In the genomic region with DNA sequence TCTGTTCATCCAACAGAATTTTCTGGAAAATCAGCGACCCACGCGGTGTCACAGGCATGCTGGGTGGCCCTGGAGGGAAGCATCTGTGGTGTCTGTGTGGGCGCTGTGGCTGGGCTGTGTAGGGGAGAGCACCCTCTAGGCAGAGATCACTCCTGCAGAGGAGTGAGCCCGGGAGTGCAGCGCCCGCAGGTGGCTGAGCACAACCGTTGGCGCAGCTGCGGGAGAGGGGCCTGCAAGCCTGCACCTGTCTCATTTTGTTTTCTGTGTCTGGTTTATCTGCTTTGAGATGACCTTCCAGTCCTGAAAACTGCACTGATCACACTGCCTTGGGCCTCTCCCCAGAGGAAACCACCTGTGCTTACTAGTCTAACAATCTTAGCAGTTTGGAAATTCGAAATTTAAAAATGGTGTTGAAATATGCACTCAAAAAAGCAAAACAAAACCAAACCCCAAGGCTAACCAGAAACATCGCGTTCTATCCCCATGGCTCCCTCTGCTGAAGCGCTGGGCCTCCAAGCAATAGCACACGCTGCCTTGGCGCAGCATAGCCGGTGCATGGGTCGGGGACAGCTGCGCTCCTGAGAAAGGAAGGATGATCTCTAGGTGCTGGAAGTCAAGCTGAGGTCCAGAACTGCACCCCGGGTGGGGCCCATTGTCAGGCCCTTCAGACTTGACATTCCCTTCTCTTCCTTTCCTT, we compare ENCODE assay signal across 17 cellular contexts. TPM values are rescaled to one million over a fixed set of nuclear protein-coding genes. Genes with fewer than 3 reads are reported as not detected.
DNase-seq lines count a peak whose midpoint lies in the region; ATAC-seq lines count a peak whose summit lies in the region.
"Had no signal": no experiment of that assay in that cellular context is flagged by ENCODE, and none has a peak within 500 bp of the region (broad histone marks: within the 10 kb centered on the region; RNA-seq: fewer than 3 reads in every experiment).

No MANE protein-coding gene starts in this region.

- H3K36me3 Mint-ChIP-seq in activated CD4-positive, alpha-beta T cell treated with anti-CD3 and anti-CD28 coated beads, Interleukin-2, amount 10 ng/mL, durations not matched to agents 24 days and 14 days (ENCODE audit: low read depth): no peaks in the 10 kb centered on the region
- H3K36me3 Mint-ChIP-seq in naive thymus-derived CD8-positive, alpha-beta T cell: no peaks in the 10 kb centered on the region
- H3K36me3 Mint-ChIP-seq: brain had no signal

- H3K27me3 Mint-ChIP-seq in activated CD4-positive, alpha-beta T cell treated with anti-CD3 and anti-CD28 coated beads, Interleukin-2, amount 10 ng/mL, durations not matched to agents 24 days and 14 days: peaks cover 32% of the 10 kb centered on the region
- H3K27me3 Mint-ChIP-seq in naive thymus-derived CD8-positive, alpha-beta T cell: peaks cover 5 to 20% (median 14%) of the 10 kb centered on the region in 5 donors

- H3K4me3 Mint-ChIP-seq in activated CD4-positive, alpha-beta T cell treated with anti-CD3 and anti-CD28 coated beads, Interleukin-2, amount 10 ng/mL, durations not matched to agents 24 days and 14 days: no peak overlapping the region
- H3K4me3 Mint-ChIP-seq in naive thymus-derived CD8-positive, alpha-beta T cell: peak overlapping the region in 6 of 10 donors; percentile 2 to 45 (median 16)
- H3K4me3 Mint-ChIP-seq: brain, neural crest cell had no signal

- H3K4me1 Mint-ChIP-seq in activated CD4-positive, alpha-beta T cell treated with anti-CD3 and anti-CD28 coated beads, Interleukin-2, amount 10 ng/mL, durations not matched to agents 24 days and 14 days: peaks cover 3% of the 10 kb centered on the region
- H3K4me1 Mint-ChIP-seq in naive thymus-derived CD8-positive, alpha-beta T cell: peaks cover 4 to 21% (median 14%) of the 10 kb centered on the region in 4 donors

- intact Hi-C loops in activated CD4-positive, alpha-beta T cell treated with anti-CD3 and anti-CD28 coated beads, Interleukin-2, amount 10 ng/mL, durations not matched to agents 24 days and 14 days (cut with micrococcal nuclease): no loop called here

- H3K9me3 Mint-ChIP-seq in activated CD4-positive, alpha-beta T cell treated with anti-CD3 and anti-CD28 coated beads, Interleukin-2, amount 10 ng/mL, durations not matched to agents 24 days and 14 days: no peaks in the 10 kb centered on the region
- no peaks in the 10 kb centered on the region for H3K9me3 Mint-ChIP-seq in naive thymus-derived CD8-positive, alpha-beta T cell
- H3K9me3 Mint-ChIP-seq: neural crest cell had no signal

- peak; percentile 93 to 97 for ATAC-seq in naive thymus-derived CD8-positive, alpha-beta T cell
- ATAC-seq in HG03135 (IDR thresholded peaks at IDR 0.05; ENCODE audit: unreplicated experiment): no peak
- ATAC-seq in HG03025 (IDR thresholded peaks at IDR 0.05; ENCODE audit: low FRiP score, unreplicated experiment): no peak
- ATAC-seq: left lobe of liver, PC-3 had no signal

- peak; percentile 64 for DNase-seq in activated CD4-positive, alpha-beta T cell treated with anti-CD3 and anti-CD28 coated beads, Interleukin-2, amount 10 ng/mL, durations not matched to agents 24 days and 14 days
- no peak for DNase-seq in activated CD4-positive, alpha-beta T cell treated with anti-CD3 and anti-CD28 coated beads for 1 hour
- DNase-seq in NCI-H1092 (lab: John Stamatoyannopoulos, UW) (peak; percentile 40), RPMI8226 (peak; percentile 93), SW480 (ENCODE audit: low spot score) (no peak)
- peak in 6 of 10 donors; percentile 14 to 36 (median 28) for DNase-seq in naive thymus-derived CD8-positive, alpha-beta T cell
- DNase-seq: ACHN; activated CD8-positive, alpha-beta memory T cell treated with anti-CD3 and anti-CD28 coated beads, Interleukin-2, amount 50 U/mL, for 48 hours; EL; MG63; T-helper 9 cell had no signal

- POLR2A ChIA-PET in naive thymus-derived CD8-positive, alpha-beta T cell (lab: Charles Lee): no interaction called here

- H3K27ac Mint-ChIP-seq in activated CD4-positive, alpha-beta T cell treated with anti-CD3 and anti-CD28 coated beads, Interleukin-2, amount 10 ng/mL, durations not matched to agents 24 days and 14 days: no peak overlapping the region
- peak overlapping the region in 5 of 10 donors; percentile 14 to 85 (median 53) for H3K27ac Mint-ChIP-seq in naive thymus-derived CD8-positive, alpha-beta T cell
- H3K27ac Mint-ChIP-seq: brain had no signal

RNA-seq across cellular contexts. Expression of gene FAM3B, which starts 4.8 kb away (rescaled TPM):
- not detected in 2 replicates for total RNA-seq in activated CD4-positive, alpha-beta T cell treated with anti-CD3 and anti-CD28 coated beads, Interleukin-2, amount 10 ng/mL, durations not matched to agents 24 days and 14 days
- not detected for total RNA-seq in naive thymus-derived CD8-positive, alpha-beta T cell
- not detected for polyA plus RNA-seq in naive thymus-derived CD8-positive, alpha-beta T cell
- total RNA-seq: PC-3 had no signal

RNA-seq across cellular contexts. Expression of gene MX2, which starts 40.5 kb away (rescaled TPM):
- total RNA-seq in activated CD4-positive, alpha-beta T cell treated with anti-CD3 and anti-CD28 coated beads, Interleukin-2, amount 10 ng/mL, durations not matched to agents 24 days and 14 days: 8.6 and 11.5 TPM in 2 replicates
- total RNA-seq in naive thymus-derived CD8-positive, alpha-beta T cell: 100 to 1,000 TPM; 114 to 125 TPM
- 10 to 100 TPM; 27.8 to 49.6 (median 42.4) TPM for polyA plus RNA-seq in naive thymus-derived CD8-positive, alpha-beta T cell
- total RNA-seq: neural crest cell had no signal

Comparison
In these comparisons a context has a peak if more than half of its experiments do, and no peak if none do; other contexts are left out.
1. DNase-seq: peak in activated CD4-positive, alpha-beta T cell treated with anti-CD3 and anti-CD28 coated beads, Interleukin-2, amount 10 ng/mL, durations not matched to agents 24 days and 14 days (single experiment), NCI-H1092 (single experiment), RPMI8226 (single experiment) and naive thymus-derived CD8-positive, alpha-beta T cell (6 of 10); none in activated CD4-positive, alpha-beta T cell treated with anti-CD3 and anti-CD28 coated beads for 1 hour (single experiment) and SW480 (single experiment).
2. ATAC-seq: peak in naive thymus-derived CD8-positive, alpha-beta T cell (2 of 2); none in HG03135 (single experiment) and HG03025 (single experiment).